8 cellular contexts compared by ENCODE assay signal in the genomic region with DNA sequence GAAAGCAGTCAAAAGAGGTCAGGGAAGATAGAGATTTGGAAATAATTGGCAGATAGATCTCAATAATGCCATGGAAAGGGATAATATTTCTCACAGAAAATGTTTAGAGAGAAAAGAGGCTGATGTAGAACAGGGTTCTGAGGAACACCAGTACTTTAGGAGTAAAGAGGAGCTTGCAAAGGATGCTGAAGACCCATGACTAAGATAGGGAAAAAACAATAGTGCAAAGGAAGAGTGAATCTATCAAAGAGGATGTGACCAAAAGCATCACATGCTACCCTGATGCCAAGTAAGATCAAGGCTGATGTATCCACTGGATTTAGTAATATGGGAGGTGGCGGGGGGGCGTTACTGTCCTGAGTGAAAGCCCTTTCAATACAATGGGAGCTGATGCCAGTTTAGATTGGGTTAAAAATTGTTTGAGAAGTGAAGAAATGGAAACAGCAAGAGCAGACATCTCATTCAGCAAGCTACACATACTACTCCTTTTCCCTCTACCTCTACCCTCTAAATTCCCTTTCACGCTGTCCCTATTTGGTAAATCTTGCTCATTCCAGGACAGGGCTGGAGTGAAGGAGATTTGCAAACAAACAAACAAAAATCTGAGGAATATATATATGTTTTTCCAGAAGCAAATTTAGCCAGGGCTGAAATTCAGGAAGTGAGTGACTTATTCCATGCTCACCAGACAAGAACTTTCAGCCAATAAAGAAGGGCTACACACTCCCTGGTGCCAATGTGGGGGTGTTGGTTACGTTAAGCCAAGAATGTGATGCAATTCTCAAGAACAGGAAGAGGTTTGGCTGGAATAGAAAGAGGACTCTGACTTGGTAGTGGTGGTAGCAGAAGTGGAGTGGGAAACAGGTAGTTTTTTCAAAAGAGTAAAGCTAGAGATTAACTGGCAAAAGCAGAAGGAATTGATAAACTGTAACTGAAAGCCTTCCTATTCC. TPM values are rescaled to one million over a fixed set of nuclear protein-coding genes. Genes with fewer than 3 reads are reported as not detected.
DNase-seq lines count a peak whose midpoint lies in the region; ATAC-seq and TF ChIP-seq lines count a peak whose summit lies in the region.
"Not testable (repeated sequence)": the region's sequence is repeated elsewhere in the genome, so short reads cannot be mapped to it uniquely, and the experiment has no call there.

No MANE protein-coding gene starts in this region.

- not testable (repeated sequence) for TF ChIP-seq CTCF in fibroblast of lung (conservative IDR thresholded peaks at IDR 0.05 in 1 of 2, IDR thresholded peaks at IDR 0.05 in 1 of 2; ENCODE audit: low read depth in 1 of 2, low read length in 2 of 2); omental fat pad (IDR thresholded peaks at IDR 0.05); thoracic aorta (IDR thresholded peaks at IDR 0.05)

- POLR2A ChIA-PET in CD8-positive, alpha-beta memory T cell (lab: Charles Lee): not testable (repeated sequence)

- not testable (repeated sequence) for H3K9ac ChIP-seq in adipocyte (ENCODE audit: low read length); fibroblast of lung (ENCODE audit: insufficient read depth, low read length)

- H3K9me3 ChIP-seq in CD8-positive, alpha-beta memory T cell (ENCODE audit: low read length); adipocyte (ENCODE audit: control insufficient read depth, low read length); fibroblast of lung (ENCODE audit: control insufficient read depth, insufficient read depth, low read depth, low read length); thoracic aorta: not testable (repeated sequence)

- not testable (repeated sequence) for H4K20me1 ChIP-seq in fibroblast of lung (ENCODE audit: control insufficient read depth, extremely low read depth, insufficient read depth, low read length)

- H3K4me1 ChIP-seq in CD8-positive, alpha-beta memory T cell (ENCODE audit: insufficient read depth, low read length): peaks cover 21% of the 10 kb centered on the region
- H3K4me1 ChIP-seq in adipocyte (ENCODE audit: control insufficient read depth, insufficient read depth, low read length); fibroblast of lung (ENCODE audit: control insufficient read depth, extremely low read depth, insufficient read depth, low read length): not testable (repeated sequence)
- peaks cover 12 to 36% of the 10 kb centered on the region in 2 donors for H3K4me1 ChIP-seq in thoracic aorta (ENCODE audit: control insufficient read depth in 1 of 2, low read depth in 2 of 2)

- not testable (repeated sequence) for H3K27ac ChIP-seq in CD8-positive, alpha-beta memory T cell (ENCODE audit: low read depth, low read length)
- H3K27ac ChIP-seq in fibroblast of lung (ENCODE audit: insufficient read depth, low read length) (peak overlapping the region; percentile 59), thoracic aorta (peak overlapping the region; percentile 70 to 75)

- ATAC-seq in omental fat pad (ENCODE audit: low FRiP score): peak; percentile 84
- ATAC-seq in thoracic aorta (ENCODE audit: insufficient number of reproducible peaks, low FRiP score, low read depth): peak; percentile 93

- H3K36me3 Mint-ChIP-seq in CD8-positive, alpha-beta memory T cell: not testable (repeated sequence)

- not testable (repeated sequence) for H3K9me3 Mint-ChIP-seq in CD8-positive, alpha-beta memory T cell

- H2AFZ ChIP-seq in fibroblast of lung (ENCODE audit: low read length): not testable (repeated sequence)

- H3K4me3 Mint-ChIP-seq in CD8-positive, alpha-beta memory T cell: peak overlapping the region in 1 of 7 donors; percentile 10

- H3K27ac Mint-ChIP-seq in CD8-positive, alpha-beta memory T cell: peak overlapping the region in 6 of 8 donors; percentile 3 to 74 (median 64)

- not testable (repeated sequence) for H3K4me2 ChIP-seq in fibroblast of lung (ENCODE audit: extremely low read depth, insufficient read depth, low read length)

- H3K27me3 Mint-ChIP-seq in CD8-positive, alpha-beta memory T cell: not testable (repeated sequence)

- H3K27me3 ChIP-seq in CD8-positive, alpha-beta memory T cell (ENCODE audit: insufficient read depth, low read length, poor library complexity, severe bottlenecking); adipocyte (replicated peaks; ENCODE audit: control insufficient read depth, insufficient read depth, low read length); fibroblast of lung (ENCODE audit: control insufficient read depth, insufficient read depth, low read length); thoracic aorta (replicated peaks; ENCODE audit: insufficient read depth): not testable (repeated sequence)

- H3K79me2 ChIP-seq in fibroblast of lung (ENCODE audit: control insufficient read depth, insufficient read depth, low read length): not testable (repeated sequence)

- H3K4me3 ChIP-seq in CD8-positive, alpha-beta memory T cell (ENCODE audit: low read length); adipocyte (ENCODE audit: low read length); fibroblast of lung (replicated peaks in 1 of 4; ENCODE audit: control extremely low read depth in 1 of 4, insufficient read depth in 1 of 4, low read depth in 3 of 4, low read length in 4 of 4); thoracic aorta: not testable (repeated sequence)

- peaks cover 20 to 29% (median 29%) of the 10 kb centered on the region in 3 donors for H3K4me1 Mint-ChIP-seq in CD8-positive, alpha-beta memory T cell

- DNase-seq in CD8-positive, alpha-beta memory T cell; fibroblast of lung (ENCODE audit: low read depth in 2 of 2); thoracic aorta (ENCODE audit: low spot score): not testable (repeated sequence)
- peak; percentile 23 for DNase-seq in MV-4-11 (lab: John Stamatoyannopoulos, UW)
- DNase-seq in activated CD4-positive, alpha-beta T cell treated with anti-CD3 and anti-CD28 coated beads, Interleukin-2, amount 50 U/mL, for 48 hours: peak; percentile 34 to 52
- DNase-seq in adipocyte (ENCODE audit: low read depth): peak; percentile 5
- peak; percentile 4 for DNase-seq in kidney tubule cell (ENCODE audit: low spot score)
- DNase-seq in omental fat pad (ENCODE audit: low spot score): peak; percentile 28

- H3K36me3 ChIP-seq in CD8-positive, alpha-beta memory T cell (ENCODE audit: insufficient read depth, low read length); adipocyte (ENCODE audit: control insufficient read depth, insufficient read depth, low read length, severe bottlenecking); fibroblast of lung (ENCODE audit: control insufficient read depth, insufficient read depth, low read length); thoracic aorta: not testable (repeated sequence)

- CTCF ChIA-PET in CD8-positive, alpha-beta memory T cell (lab: Charles Lee): not testable (repeated sequence)

RNA-seq across cellular contexts. Expression of a gene that starts 32.0 kb away (rescaled TPM):
- 10 to 100 TPM; 22.2 to 22.8 TPM for total RNA-seq in CD8-positive, alpha-beta memory T cell
- polyA plus RNA-seq in CD8-positive, alpha-beta memory T cell: 18.7 TPM
- total RNA-seq in fibroblast of lung (53.2 and 74.5 TPM in 2 replicates), omental fat pad (10 to 100 TPM; 29.8 to 37.7 (median 32.6) TPM), thoracic aorta (10 to 100 TPM; 24.9 to 44.8 TPM)
- polyA plus RNA-seq in fibroblast of lung: 52.7 and 71.3 TPM in 2 replicates
- polyA plus RNA-seq in fibroblast of lung (2012): 49.3 and 59.8 TPM in 2 replicates
- polyA minus RNA-seq in fibroblast of lung (ENCODE audit: low replicate concordance): 7.6 and 10.6 TPM in 2 replicates
